Comparison of ENCODE assay signal across 8 cellular contexts in the genomic region with DNA sequence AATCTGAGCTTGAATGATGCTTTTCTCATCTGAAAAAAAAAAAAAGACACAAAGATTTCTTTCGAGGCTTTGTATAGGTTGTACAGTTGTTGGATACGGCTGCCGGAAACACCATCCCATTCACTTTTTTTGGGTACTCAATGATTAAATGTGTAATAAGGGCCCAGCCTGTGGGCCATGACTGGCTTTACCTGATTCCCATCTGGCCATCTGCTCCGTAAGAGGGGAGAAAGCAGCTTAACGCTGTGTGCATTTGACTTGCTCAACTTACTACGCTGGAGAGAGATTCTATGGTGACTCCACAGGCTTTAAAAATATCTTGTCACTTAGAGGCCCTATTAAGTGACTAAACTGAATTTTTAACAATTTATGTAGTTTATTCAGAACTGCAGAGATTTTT. TPM values are rescaled to one million over a fixed set of nuclear protein-coding genes. Genes with fewer than 3 reads are reported as not detected.
A peak's percentile ranks its signal among the peaks of the same experiment; 100 is the strongest.
DNase-seq lines count a peak whose midpoint lies in the region; ATAC-seq and TF ChIP-seq lines count a peak whose summit lies in the region.

No MANE protein-coding gene starts in this region.

- POLR2A ChIA-PET in Panc1 (lab: Charles Lee), result no interaction called here

- TF ChIP-seq CTCF in Panc1 (IDR thresholded peaks at IDR 0.05) (no peak), epithelial cell of proximal tubule (conservative IDR thresholded peaks at IDR 0.05; ENCODE audit: low read depth, low read length) (no peak), psoas muscle (IDR thresholded peaks at IDR 0.05) (no peak)

- H3K27ac ChIP-seq in Panc1 (ENCODE audit: low read length) (peak overlapping the region; percentile 78), psoas muscle (peak overlapping the region; percentile 96)

- H3K4me1 ChIP-seq in Panc1 (ENCODE audit: control insufficient read depth, insufficient read depth, low read length) (no peaks in the 10 kb centered on the region; the same call in 1 of the 2 replicates), psoas muscle (peaks cover 6% of the 10 kb centered on the region)

- BruUV-seq in Panc1 (replicated peaks; lab: Mats Ljungman, UMichigan), result no TSS peak

- peak overlapping the region; percentile 71 to 73 for H3K4me3 ChIP-seq in Panc1 (ENCODE audit: low read depth in 2 of 2, low read length in 2 of 2)
- peak overlapping the region; percentile 88 for H3K4me3 ChIP-seq in epithelial cell of proximal tubule (ENCODE audit: low read depth, low read length)
- H3K4me3 ChIP-seq in psoas muscle, result peak overlapping the region; percentile 81

- no peaks in the 10 kb centered on the region; the same call in 1 of the 2 replicates for H3K36me3 ChIP-seq in Panc1 (ENCODE audit: control insufficient read depth, insufficient read depth, low read length)
- peaks cover 4 to 39% of the 10 kb centered on the region in 2 donors for H3K36me3 ChIP-seq in psoas muscle (ENCODE audit: insufficient read depth in 1 of 2, low read depth in 1 of 2)

- WGBS in psoas muscle, 3 donors, result 47 to 59% (median 53%) methylated on average over 6 of the region's 6 CpGs

- intact Hi-C loops in Panc1 (cut with micrococcal nuclease; ENCODE audit: unreplicated experiment) (no loop called here), psoas muscle (cut with DNase I) (loop anchor here (5.0 to 10.0 kb wide), 5 partner anchors 824 to 1767 kb away; a partner anchor contains a TSS)

- CTCF ChIA-PET in Panc1 (lab: Charles Lee), result no interaction called here

- DNase-seq in ELF-1 (ENCODE audit: low read depth, low spot score) (peak; percentile 2), Panc1 (ENCODE audit: low read depth, low spot score) (no peak), epithelial cell of proximal tubule (ENCODE audit: low read depth) (no peak), psoas muscle (no peak), GM19240 (ENCODE audit: insufficient read length, low spot score) (no peak)

- H3K27me3 ChIP-seq in Panc1 (ENCODE audit: control insufficient read depth, insufficient read depth, low read length) (no peaks in the 10 kb centered on the region), psoas muscle (ENCODE audit: insufficient read depth in 3 of 3, low read length in 2 of 3) (peaks cover 0 to 6% (median 0%) of the 10 kb centered on the region in 3 donors)

- ATAC-seq in Panc1 (no peak), psoas muscle (no peak), GM21786 (IDR thresholded peaks at IDR 0.05; ENCODE audit: unreplicated experiment) (no peak), GM18519 (IDR thresholded peaks at IDR 0.05; ENCODE audit: low FRiP score, unreplicated experiment) (no peak), GM18498 (IDR thresholded peaks at IDR 0.05; ENCODE audit: unreplicated experiment) (no peak)

- H3K9me3 ChIP-seq in Panc1 (ENCODE audit: control insufficient read depth, insufficient read depth, low read depth, low read length) (no peaks in the 10 kb centered on the region), psoas muscle (no peaks in the 10 kb centered on the region)

- in situ Hi-C loops in Panc1 (cut with HindIII; ENCODE audit: low pct_unique_long_range_greater_than_20kb, low sequenced_read_pairs), result no loop called here

RNA-seq across cellular contexts. Expression of a gene that starts 0.7 kb away (rescaled TPM):
- total RNA-seq in Panc1 (2021; ENCODE audit: unreplicated experiment) (43.3 TPM), epithelial cell of proximal tubule (7.3 and 20.2 TPM in 2 replicates), psoas muscle (10 to 100 TPM; 12.9 to 15.7 (median 14.3) TPM)
- 26.8 TPM for polyA plus RNA-seq in Panc1 (2012; ENCODE audit: insufficient read length)
- 10 to 100 TPM in 1 of 3 donors, 1 to 10 TPM in 2; 5.7 to 13.7 (median 9.4) TPM for polyA plus RNA-seq in psoas muscle

RNA-seq across cellular contexts. Expression of a gene that starts 0.8 kb away (rescaled TPM):
- not detected for total RNA-seq in Panc1 (2021; ENCODE audit: unreplicated experiment)
- not detected for polyA plus RNA-seq in Panc1 (2012; ENCODE audit: insufficient read length)
- not detected in 2 replicates for total RNA-seq in epithelial cell of proximal tubule
- total RNA-seq in psoas muscle, result not detected
- not detected for polyA plus RNA-seq in psoas muscle
